In the genomic region with DNA sequence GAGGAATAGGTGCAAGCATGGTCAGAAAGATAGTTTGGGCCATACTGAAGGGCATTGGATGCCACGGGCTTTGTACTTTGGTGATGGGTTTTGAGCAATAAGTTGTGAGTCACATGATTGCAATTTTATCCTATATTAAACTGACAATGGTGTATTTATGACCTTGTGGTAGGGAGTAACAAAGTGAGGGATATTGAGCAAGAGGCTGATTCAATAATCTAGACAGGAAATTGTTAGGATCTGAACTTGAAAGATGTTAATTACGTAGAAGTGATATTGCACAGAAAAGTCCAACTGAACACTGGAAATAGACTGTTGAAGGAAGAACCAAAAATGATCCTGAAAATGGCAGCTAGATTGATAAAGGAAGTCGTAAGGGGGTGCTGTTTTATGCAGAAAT, we compare ENCODE assay signal across 2 cellular contexts.
A peak's percentile ranks its signal among the peaks of the same experiment; 100 is the strongest.
TF ChIP-seq lines count a peak whose summit lies in the region.

No MANE protein-coding gene starts in this region.

TF ChIP-seq in IMR-90, 13 proteins besides CTCF, POLR2A, EP300 and RAD21:
- TF ChIP-seq CEBPB (IDR thresholded peaks at IDR 0.05; ENCODE audit: low read depth, low read length) (peak; percentile 96), FOS (IDR thresholded peaks at IDR 0.05; ENCODE audit: low read depth, low read length) (peak; percentile 56; the same call in 1 of the 2 replicates), MXI1 (IDR thresholded peaks at IDR 0.05; ENCODE audit: borderline replicate concordance, low read depth, low read length) (no peak), RFX5 (IDR thresholded peaks at IDR 0.05; ENCODE audit: low read depth, low read length) (no peak), MAZ (IDR thresholded peaks at IDR 0.05; ENCODE audit: borderline replicate concordance, low read depth, low read length) (no peak), BHLHE40 (IDR thresholded peaks at IDR 0.05; ENCODE audit: low read depth, low read length) (0 out of 2 replicates have a peak, but pooled peaks have one; percentile 22)
- TF ChIP-seq, protein P1, sequence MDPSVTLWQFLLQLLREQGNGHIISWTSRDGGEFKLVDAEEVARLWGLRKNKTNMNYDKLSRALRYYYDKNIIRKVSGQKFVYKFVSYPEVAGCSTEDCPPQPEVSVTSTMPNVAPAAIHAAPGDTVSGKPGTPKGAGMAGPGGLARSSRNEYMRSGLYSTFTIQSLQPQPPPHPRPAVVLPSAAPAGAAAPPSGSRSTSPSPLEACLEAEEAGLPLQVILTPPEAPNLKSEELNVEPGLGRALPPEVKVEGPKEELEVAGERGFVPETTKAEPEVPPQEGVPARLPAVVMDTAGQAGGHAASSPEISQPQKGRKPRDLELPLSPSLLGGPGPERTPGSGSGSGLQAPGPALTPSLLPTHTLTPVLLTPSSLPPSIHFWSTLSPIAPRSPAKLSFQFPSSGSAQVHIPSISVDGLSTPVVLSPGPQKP (IDR thresholded peaks at IDR 0.05; ENCODE audit: borderline replicate concordance, low read depth, low read length) = no peak

TF ChIP-seq in SK-N-SH, 30 proteins besides CTCF, POLR2A, EP300 and RAD21:
- TF ChIP-seq GATA2 (CRISPR knock-in tag; IDR thresholded peaks at IDR 0.05) (no peak), EZH2phosphoT487 (IDR thresholded peaks at IDR 0.05; ENCODE audit: borderline replicate concordance, low read depth) (no peak), MXI1 (IDR thresholded peaks at IDR 0.05; ENCODE audit: low read depth, low read length) (no peak), POLR2AphosphoS5 (IDR thresholded peaks at IDR 0.05; ENCODE audit: low read depth, low read length) (no peak), FOXJ3 (CRISPR knock-in tag; IDR thresholded peaks at IDR 0.05) (no peak), PBX3 (IDR thresholded peaks at IDR 0.05) (peak; percentile 17; the same call in 1 of the 2 replicates), NRF1 (IDR thresholded peaks at IDR 0.05; ENCODE audit: low read depth, low read length) (no peak), TCF12 (IDR thresholded peaks at IDR 0.05) (no peak), FOSL2 (IDR thresholded peaks at IDR 0.05; ENCODE audit: borderline replicate concordance, low read depth) (0 out of 2 replicates have a peak, but pooled peaks have one; percentile 1), ELF1 (IDR thresholded peaks at IDR 0.05) (no peak), SIN3A (IDR thresholded peaks at IDR 0.05; ENCODE audit: borderline replicate concordance, low read depth, low read length) (no peak), FOXM1 (IDR thresholded peaks at IDR 0.05; ENCODE audit: low read depth) (no peak)
- TF ChIP-seq, protein P2, sequence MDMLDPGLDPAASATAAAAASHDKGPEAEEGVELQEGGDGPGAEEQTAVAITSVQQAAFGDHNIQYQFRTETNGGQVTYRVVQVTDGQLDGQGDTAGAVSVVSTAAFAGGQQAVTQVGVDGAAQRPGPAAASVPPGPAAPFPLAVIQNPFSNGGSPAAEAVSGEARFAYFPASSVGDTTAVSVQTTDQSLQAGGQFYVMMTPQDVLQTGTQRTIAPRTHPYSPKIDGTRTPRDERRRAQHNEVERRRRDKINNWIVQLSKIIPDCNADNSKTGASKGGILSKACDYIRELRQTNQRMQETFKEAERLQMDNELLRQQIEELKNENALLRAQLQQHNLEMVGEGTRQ (IDR thresholded peaks at IDR 0.05; ENCODE audit: borderline replicate concordance, low read depth, low read length) = no peak
TF ChIP-seq in SK-N-SH: peak in this region for 2.
